ENCODE assay signal across 26 cellular contexts in the genomic region with DNA sequence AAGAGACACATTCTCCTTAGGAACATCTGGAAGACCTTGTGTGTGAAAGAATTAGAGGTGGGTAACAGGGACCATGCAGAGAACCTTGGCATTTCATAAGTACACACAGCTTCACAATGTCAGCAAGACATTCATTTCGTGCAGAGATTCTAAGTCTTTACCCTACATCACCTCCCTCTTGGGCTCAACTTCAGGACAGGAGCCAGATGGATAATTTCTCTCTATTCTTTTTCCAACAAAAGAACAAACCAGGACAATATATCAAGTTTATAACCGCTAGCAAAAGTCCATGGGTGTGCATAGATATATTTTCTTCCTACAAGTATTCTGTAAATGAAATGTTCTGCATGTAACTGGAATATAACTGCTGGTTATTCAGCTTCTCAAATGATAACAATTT.
"Had no signal": no experiment of that assay in that cellular context is flagged by ENCODE, and none has a peak within 500 bp of the region (broad histone marks: within the 10 kb centered on the region; RNA-seq: fewer than 3 reads in every experiment).

No MANE protein-coding gene starts in this region.

- H3K9ac ChIP-seq: neural progenitor cell, parathyroid adenoma had no signal

- H3K9me3 ChIP-seq: left lung, lower lobe of right lung, neutrophil, psoas muscle, right lobe of liver, transverse colon, upper lobe of left lung, vagina had no signal

- H3K4me3 ChIP-seq: hepatocyte, left lung, lower lobe of right lung, neural progenitor cell, psoas muscle, right lobe of liver, smooth muscle cell, transverse colon, upper lobe of left lung, vagina had no signal

- H3K27ac ChIP-seq: hepatocyte, left lung, lower lobe of right lung, neural progenitor cell, neutrophil, parathyroid adenoma, psoas muscle, right lobe of liver, transverse colon, upper lobe of left lung, vagina had no signal

- H3K27me3 ChIP-seq: hepatocyte, left lung, neural progenitor cell, neutrophil, right lobe of liver, transverse colon, upper lobe of left lung, vagina had no signal

- H2AFZ ChIP-seq: hepatocyte, neural progenitor cell, parathyroid adenoma had no signal

- H3K4me2 ChIP-seq: hepatocyte, neural progenitor cell, smooth muscle cell had no signal

- H3K36me3 ChIP-seq: left lung, lower lobe of right lung, neural progenitor cell, neutrophil, right lobe of liver, transverse colon, upper lobe of left lung, vagina had no signal

- DNase-seq: islet precursor cell; left cardiac atrium; left lung; lower lobe of right lung; mammary epithelial cell; mesenchymal stem cell; naive thymus-derived CD8-positive, alpha-beta T cell; nephron progenitor cell; occipital lobe; psoas muscle; right lobe of liver; stimulated activated CD4-positive, alpha-beta T cell treated with anti-CD3 and anti-CD28 coated beads, Interleukin-1b, Interleukin-23, amount 100 ng/mL, for 48 hours; stimulated activated CD4-positive, alpha-beta T cell treated with anti-CD3 and anti-CD28 coated beads, Interleukin-2, amount 100 ng/mL, for 48 hours; stimulated activated CD4-positive, alpha-beta T cell treated with anti-CD3 and anti-CD28 coated beads, Interleukin-4, amount 100 ng/mL, for 4 hours; stimulated activated CD8-positive, alpha-beta memory T cell treated with anti-CD3 and anti-CD28 coated beads, Interleukin-4, amount 100 ng/mL, for 48 hours; stimulated activated naive CD4-positive, alpha-beta T cell treated with Interleukin-2 at 50 U/mL for 16 hours; stimulated activated naive CD8-positive, alpha-beta T cell treated with anti-CD3 and anti-CD28 coated beads, Interleukin-15, amount 100 ng/mL, for 72 hours; substantia nigra; transverse colon; upper lobe of left lung had no signal

- H3K4me1 ChIP-seq: left lung, lower lobe of right lung, neural progenitor cell, psoas muscle, right lobe of liver, transverse colon, upper lobe of left lung, vagina had no signal

- H3K79me2 ChIP-seq: hepatocyte, parathyroid adenoma had no signal
